ENCODE assay signal across 8 cellular contexts in genomic region chr14:95255487-95255886, GRCh38.
A peak's percentile ranks its signal among the peaks of the same experiment; 100 is the strongest.
DNase-seq lines count a peak whose midpoint lies in the region; ATAC-seq and TF ChIP-seq lines count a peak whose summit lies in the region.

No MANE protein-coding gene starts in this region.

- CTCF ChIA-PET in PC-9 (lab: Charles Lee) = no interaction called here

- H3K4me2 ChIP-seq in PC-9 = peak overlapping the region; percentile 53

- no peak overlapping the region for H2AFZ ChIP-seq in PC-9

- intact Hi-C loops in PC-9 (cut with micrococcal nuclease; ENCODE audit: unreplicated experiment) (no loop called here), upper lobe of right lung (cut with DNase I) (no loop called here)

- BruUV-seq in PC-9 (replicated peaks; lab: Mats Ljungman, UMichigan) = no TSS peak

- no peaks in the 10 kb centered on the region for H3K9me3 ChIP-seq in PC-9 (ENCODE audit: insufficient read depth, low read depth)
- H3K9me3 ChIP-seq in upper lobe of right lung = no peaks in the 10 kb centered on the region

- H3K27me3 ChIP-seq in PC-9 (ENCODE audit: insufficient read depth, low read depth) (no peaks in the 10 kb centered on the region), foreskin keratinocyte (no peaks in the 10 kb centered on the region), upper lobe of right lung (no peaks in the 10 kb centered on the region)

- H4K20me1 ChIP-seq in PC-9 (ENCODE audit: insufficient read depth) = no peaks in the 10 kb centered on the region

- no peaks in the 10 kb centered on the region for H3F3A ChIP-seq in PC-9 (ENCODE audit: insufficient read depth, low read depth)

- H3K36me3 ChIP-seq in PC-9 (ENCODE audit: low read depth) (no peaks in the 10 kb centered on the region), upper lobe of right lung (no peaks in the 10 kb centered on the region)

- ATAC-seq in HG03280 (IDR thresholded peaks at IDR 0.05; ENCODE audit: unreplicated experiment) (peak; percentile 17), foreskin keratinocyte (peak; percentile 87), upper lobe of right lung (peak; percentile 90), HG03571 (IDR thresholded peaks at IDR 0.05; ENCODE audit: unreplicated experiment) (no peak), HG03342 (IDR thresholded peaks at IDR 0.05; ENCODE audit: unreplicated experiment) (no peak)

- H3K4me1 ChIP-seq in PC-9 (replicated peaks; ENCODE audit: insufficient read depth) (peaks cover 13% of the 10 kb centered on the region), foreskin keratinocyte (no peaks in the 10 kb centered on the region), upper lobe of right lung (peaks cover 9% of the 10 kb centered on the region)

- POLR2A ChIA-PET in PC-9 (lab: Charles Lee; ENCODE audit: unreplicated experiment) = no interaction called here

- H3K27ac ChIP-seq in PC-9 (peak overlapping the region; percentile 32; the same call in 1 of the 2 replicates), foreskin keratinocyte (no peak overlapping the region), upper lobe of right lung (no peak overlapping the region)

- H3K4me3 ChIP-seq in PC-9 (no peak overlapping the region), upper lobe of right lung (no peak overlapping the region)

- TF ChIP-seq CTCF in PC-9 (conservative IDR thresholded peaks at IDR 0.05) (no peak), foreskin keratinocyte (conservative IDR thresholded peaks at IDR 0.05) (no peak), upper lobe of right lung (IDR thresholded peaks at IDR 0.05) (no peak)

- 0 out of 2 replicates have a peak, but pooled peaks cover 2% of the 10 kb centered on the region for H3K79me2 ChIP-seq in PC-9 (ENCODE audit: low read depth)

- H3K9me2 ChIP-seq in PC-9 (ENCODE audit: insufficient read depth) = no peaks in the 10 kb centered on the region

- peak; percentile 69 for DNase-seq in COR-L47 (lab: John Stamatoyannopoulos, UW)
- DNase-seq in PC-9 = peak; percentile 39 to 78
- peak; percentile 53 to 79 for DNase-seq in foreskin keratinocyte
- DNase-seq in upper lobe of right lung = peak; percentile 88
- DNase-seq in activated effector memory CD4-positive, alpha-beta T cell treated with anti-CD3 and anti-CD28 coated beads, Interleukin-2, amount 50 U/mL, for 16 hours = no peak

Comparison
In these comparisons a context has a peak if more than half of its experiments do, and no peak if none do; other contexts are left out.
1. ATAC-seq: peak in HG03280 (single experiment), foreskin keratinocyte (single experiment) and upper lobe of right lung (single experiment); none in HG03571 (single experiment) and HG03342 (single experiment).